Comparison of ENCODE assay signal across 3 cellular contexts in the genomic region with DNA sequence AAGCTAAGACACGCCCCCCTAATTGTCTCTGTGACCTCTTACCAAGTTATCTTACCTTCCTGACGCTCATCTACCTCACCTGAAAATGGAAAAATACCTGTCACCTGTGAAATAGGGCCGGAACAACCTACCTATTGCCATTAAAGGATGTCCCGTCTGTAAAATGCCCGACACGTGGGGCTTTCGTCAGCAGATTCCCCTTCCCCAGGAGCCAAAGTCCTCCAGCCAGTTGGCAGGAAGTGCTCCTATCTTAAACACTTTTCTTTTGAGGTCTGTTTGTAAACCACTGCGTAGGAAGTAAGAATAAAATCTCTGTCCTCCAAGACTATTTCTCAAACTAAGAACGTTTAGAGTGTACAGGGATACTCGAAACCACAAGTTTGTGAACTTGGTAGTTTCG. TPM values are rescaled to one million over a fixed set of nuclear protein-coding genes. Genes with fewer than 3 reads are reported as not detected.
A peak's percentile ranks its signal among the peaks of the same experiment; 100 is the strongest.
DNase-seq lines count a peak whose midpoint lies in the region; ATAC-seq and TF ChIP-seq lines count a peak whose summit lies in the region.
"Not testable (repeated sequence)": the region's sequence is repeated elsewhere in the genome, so short reads cannot be mapped to it uniquely, and the experiment has no call there.

No MANE protein-coding gene starts in this region.

- not testable (repeated sequence) for H3K4me3 ChIP-seq in mucosa of descending colon

- not testable (repeated sequence) for H3K9me3 ChIP-seq in mucosa of descending colon

- intact Hi-C loops in left colon (cut with DNase I, micrococcal nuclease); mucosa of descending colon (cut with DNase I, micrococcal nuclease): not testable (repeated sequence)

- ATAC-seq in left colon = peak; percentile 83
- ATAC-seq in left lobe of liver = peak; percentile 50
- peak; percentile 74 for ATAC-seq in mucosa of descending colon

- not testable (repeated sequence) for DNase-seq in left colon; left lobe of liver (ENCODE audit: low spot score); mucosa of descending colon

- not testable (repeated sequence) for H3K4me1 ChIP-seq in mucosa of descending colon (ENCODE audit: low read depth)

- not testable (repeated sequence) for H3K36me3 ChIP-seq in mucosa of descending colon (ENCODE audit: low read depth)

- not testable (repeated sequence) for TF ChIP-seq CTCF in mucosa of descending colon (IDR thresholded peaks at IDR 0.05)

RNA-seq across cellular contexts. Expression of gene ZNG1C, which starts 0.7 kb away (rescaled TPM):
- 10 to 100 TPM; 24.5 to 26.7 TPM for total RNA-seq in left colon
- 17.3 TPM for total RNA-seq in left lobe of liver
- total RNA-seq in mucosa of descending colon = 10 to 100 TPM; 17.2 to 29.9 (median 21.8) TPM
